1 cellular context compared by ENCODE assay signal in genomic region chr4:153270361-153270760, GRCh38.
TF ChIP-seq lines count a peak whose summit lies in the region.

No MANE protein-coding gene starts in this region.

TF ChIP-seq in H1, 55 proteins besides CTCF, POLR2A, EP300 and RAD21:
- TF ChIP-seq SRF (IDR thresholded peaks at IDR 0.05; ENCODE audit: low read depth, low read length) (no peak), JUN (IDR thresholded peaks at IDR 0.05; ENCODE audit: low read depth, low read length) (no peak), BACH1 (IDR thresholded peaks at IDR 0.05; ENCODE audit: low read length) (no peak), CREB1 (IDR thresholded peaks at IDR 0.05) (no peak), MAFK (IDR thresholded peaks at IDR 0.05; ENCODE audit: low read depth, low read length) (no peak), ZNF274 (IDR thresholded peaks at IDR 0.05; ENCODE audit: borderline replicate concordance, extremely low read depth, low read length) (no peak), TAF1 (IDR thresholded peaks at IDR 0.05; ENCODE audit: low read depth, low read length) (no peak), BCL11A (IDR thresholded peaks at IDR 0.05; ENCODE audit: low read depth in 2 of 2, low read length in 2 of 2) (no peak), E2F6 (IDR thresholded peaks at IDR 0.05) (no peak), NANOG (IDR thresholded peaks at IDR 0.05; ENCODE audit: insufficient read depth, low read depth, low read length, poor library complexity, severe bottlenecking) (no peak), PHF8 (conservative IDR thresholded peaks at IDR 0.05; ENCODE audit: low read depth, low read length) (no peak), SUZ12 (IDR thresholded peaks at IDR 0.05; ENCODE audit: low read length) (no peak), EGR1 (IDR thresholded peaks at IDR 0.05; ENCODE audit: borderline replicate concordance, low read depth, low read length) (no peak), TBP (IDR thresholded peaks at IDR 0.05; ENCODE audit: low read depth, low read length) (no peak), RNF2 (IDR thresholded peaks at IDR 0.05; ENCODE audit: borderline replicate concordance, low read depth, low read length, missing control alignments, poor library complexity, severe bottlenecking) (no peak), CHD7 (IDR thresholded peaks at IDR 0.05; ENCODE audit: insufficient replicate concordance, low read length) (no peak), YY1 (IDR thresholded peaks at IDR 0.05; ENCODE audit: low read depth, low read length) (no peak)
